In the genomic region with DNA sequence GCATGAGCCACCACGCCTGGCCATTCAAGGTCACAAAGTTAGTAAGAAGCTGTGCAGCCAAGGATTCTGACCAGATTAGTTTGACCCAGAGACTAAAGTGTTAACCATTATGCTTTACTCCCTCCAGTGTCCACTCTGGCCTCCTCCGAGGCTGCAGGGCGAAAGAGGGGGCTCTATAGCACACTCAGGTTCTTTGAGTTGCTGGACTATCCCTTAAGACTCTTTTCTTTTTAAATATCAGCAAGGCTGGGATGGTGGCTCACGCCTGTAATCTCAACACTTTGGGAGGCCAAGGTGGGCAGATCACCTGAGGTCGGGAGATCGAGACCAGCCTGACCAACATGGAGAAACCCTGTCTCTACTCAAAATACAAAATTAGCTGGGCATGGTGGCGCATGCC, we compare ENCODE assay signal across 9 cellular contexts. TPM values are rescaled to one million over a fixed set of nuclear protein-coding genes. Genes with fewer than 3 reads are reported as not detected.
DNase-seq lines count a peak whose midpoint lies in the region; ATAC-seq, FAIRE-seq and TF ChIP-seq lines count a peak whose summit lies in the region.
"Not testable (repeated sequence)": the region's sequence is repeated elsewhere in the genome, so short reads cannot be mapped to it uniquely, and the experiment has no call there.
"Had no signal": no experiment of that assay in that cellular context is flagged by ENCODE, and none has a peak within 500 bp of the region (broad histone marks: within the 10 kb centered on the region; RNA-seq: fewer than 3 reads in every experiment).

No MANE protein-coding gene starts in this region.

- not testable (repeated sequence) for H2AFZ ChIP-seq in HepG2 (ENCODE audit: low read length)

- TF ChIP-seq CTCF in brain (conservative IDR thresholded peaks at IDR 0.05); HepG2 (CRISPR knock-in tag; IDR thresholded peaks at IDR 0.05); nephron (IDR thresholded peaks at IDR 0.05; ENCODE audit: unreplicated experiment in 3 of 3); sigmoid colon (IDR thresholded peaks at IDR 0.05); upper lobe of right lung (IDR thresholded peaks at IDR 0.05): not testable (repeated sequence)

- H3K9me3 ChIP-seq in CD4-positive, CD25-positive, alpha-beta regulatory T cell (ENCODE audit: control insufficient read depth in 2 of 2, low read length in 2 of 2); T-helper 17 cell (ENCODE audit: control insufficient read depth, low read length, poor library complexity, severe bottlenecking); HepG2 (ENCODE audit: low read length); sigmoid colon; upper lobe of right lung: not testable (repeated sequence)

- H3K27me3 Mint-ChIP-seq in CD4-positive, CD25-positive, alpha-beta regulatory T cell; T-helper 17 cell; nephron (ENCODE audit: low read depth): not testable (repeated sequence)
- H3K27me3 Mint-ChIP-seq in brain: peaks cover 13% of the 10 kb centered on the region

- peak overlapping the region in 3 of 4 donors; percentile 11 to 100 (median 97) for H3K4me3 Mint-ChIP-seq in CD4-positive, CD25-positive, alpha-beta regulatory T cell
- H3K4me3 Mint-ChIP-seq in T-helper 17 cell: not testable (repeated sequence)
- H3K4me3 Mint-ChIP-seq in brain: peak overlapping the region in 3 of 5 experiments; percentile 9 to 97 (median 30)
- peak overlapping the region; percentile 32 to 63 (median 50) for H3K4me3 Mint-ChIP-seq in nephron

- in situ Hi-C loops in HepG2 (cut with HindIII; ENCODE audit: extremely low pct_ligation_motif_present, low pct_unique_long_range_greater_than_20kb): not testable (repeated sequence)

- peaks cover 24% of the 10 kb centered on the region for H3K4me1 ChIP-seq in CD4-positive, CD25-positive, alpha-beta regulatory T cell (ENCODE audit: control insufficient read depth, insufficient read depth, low read length, poor library complexity, severe bottlenecking)
- H3K4me1 ChIP-seq in HepG2 (ENCODE audit: insufficient read depth, low read length) (peaks cover 71% of the 10 kb centered on the region), sigmoid colon (peaks cover 0 to 28% (median 16%) of the 10 kb centered on the region in 4 donors), upper lobe of right lung (peaks cover 26% of the 10 kb centered on the region)

- not testable (repeated sequence) for H3K4me2 ChIP-seq in HepG2 (ENCODE audit: low read depth, low read length)

- H3K4me3 ChIP-seq in CD4-positive, CD25-positive, alpha-beta regulatory T cell (ENCODE audit: low read depth, low read length); HepG2 (replicated peaks in 1 of 3; ENCODE audit: insufficient read depth in 1 of 3, low read depth in 2 of 3, low read length in 3 of 3); sigmoid colon; upper lobe of right lung: not testable (repeated sequence)

- H3K36me3 ChIP-seq in CD4-positive, CD25-positive, alpha-beta regulatory T cell (ENCODE audit: control insufficient read depth, insufficient read depth, low read length); HepG2 (replicated peaks in 1 of 2; ENCODE audit: control insufficient read depth in 1 of 2, insufficient read depth in 2 of 2, low read length in 2 of 2): not testable (repeated sequence)
- H3K36me3 ChIP-seq in sigmoid colon (peaks cover 0 to 33% (median 4%) of the 10 kb centered on the region in 4 donors), upper lobe of right lung (peaks cover 11% of the 10 kb centered on the region)

- ATAC-seq in CD4-positive, CD25-positive, alpha-beta regulatory T cell (ENCODE audit: low read depth in 2 of 2); T-helper 17 cell; HepG2; upper lobe of right lung: not testable (repeated sequence)

- not testable (repeated sequence) for H4K20me1 ChIP-seq in HepG2 (ENCODE audit: insufficient read depth, low read length)

- TF ChIP-seq EP300 in HepG2 (IDR thresholded peaks at IDR 0.05; ENCODE audit: low read depth in 2 of 2, low read length in 2 of 2); HepG2 (CRISPR knock-in tag; IDR thresholded peaks at IDR 0.05; ENCODE audit: borderline replicate concordance); sigmoid colon (IDR thresholded peaks at IDR 0.05): not testable (repeated sequence)

- not testable (repeated sequence) for TF ChIP-seq POLR2A in HepG2 (IDR thresholded peaks at IDR 0.05; ENCODE audit: insufficient read depth in 1 of 2, low read depth in 2 of 2, low read length in 2 of 2); sigmoid colon (IDR thresholded peaks at IDR 0.05)

- not testable (repeated sequence) for H3K27ac ChIP-seq in CD4-positive, CD25-positive, alpha-beta regulatory T cell (ENCODE audit: insufficient read depth, low read length, poor library complexity, severe bottlenecking); HepG2 (ENCODE audit: extremely low read length, insufficient read depth, low read length); sigmoid colon; upper lobe of right lung

- CTCF ChIA-PET in HepG2 (lab: Yijun Ruan, JAX; ENCODE audit: low intra/inter-chr PET ratio, low total read pairs): not testable (repeated sequence)

- DNase-seq in CD4-positive, CD25-positive, alpha-beta regulatory T cell; T-helper 17 cell; HepG2 (ENCODE audit: low spot score): not testable (repeated sequence)
- DNase-seq in activated effector memory CD4-positive, alpha-beta T cell treated with anti-CD3 and anti-CD28 coated beads, Interleukin-2, amount 50 U/mL, for 16 hours: peak; percentile 37
- DNase-seq in sigmoid colon (peak; percentile 45), upper lobe of right lung (peak; percentile 30)

- not testable (repeated sequence) for BruUV-seq in HepG2 (replicated peaks; lab: Mats Ljungman, UMichigan)

- WGBS in HepG2 (ENCODE audit: low lambda C conversion rate): 97% methylated on average over 7 of the region's 7 CpGs
- WGBS in sigmoid colon, 2 donors: 94% methylated on average over 7 of the region's 7 CpGs

- intact Hi-C loops in HepG2 (cut with micrococcal nuclease; ENCODE audit: unreplicated experiment); sigmoid colon (cut with DNase I); upper lobe of right lung (cut with DNase I): not testable (repeated sequence)

- peaks cover 27% of the 10 kb centered on the region for H3K79me2 ChIP-seq in HepG2 (ENCODE audit: insufficient read depth, low read length)

- H3K27ac Mint-ChIP-seq in CD4-positive, CD25-positive, alpha-beta regulatory T cell; brain; nephron: not testable (repeated sequence)
- H3K27ac Mint-ChIP-seq in T-helper 17 cell: peak overlapping the region; percentile 34

- H3K4me1 Mint-ChIP-seq in CD4-positive, CD25-positive, alpha-beta regulatory T cell: peaks cover 0 to 40% (median 20%) of the 10 kb centered on the region in 4 donors
- peaks cover 23% of the 10 kb centered on the region for H3K4me1 Mint-ChIP-seq in T-helper 17 cell
- H3K4me1 Mint-ChIP-seq in brain: peaks cover 30% of the 10 kb centered on the region
- peaks cover 20% of the 10 kb centered on the region for H3K4me1 Mint-ChIP-seq in nephron

- H3K36me3 Mint-ChIP-seq in CD4-positive, CD25-positive, alpha-beta regulatory T cell; T-helper 17 cell (ENCODE audit: low read depth): not testable (repeated sequence)
- H3K36me3 Mint-ChIP-seq in brain (peaks cover 13% of the 10 kb centered on the region), nephron (ENCODE audit: low read depth) (peaks cover 11% of the 10 kb centered on the region)

- H3K27me3 ChIP-seq in CD4-positive, CD25-positive, alpha-beta regulatory T cell (ENCODE audit: control insufficient read depth, insufficient read depth, low read length); HepG2 (ENCODE audit: control insufficient read depth in 1 of 2, insufficient read depth in 2 of 2, low read length in 2 of 2); sigmoid colon; upper lobe of right lung: not testable (repeated sequence)

- H3K9ac ChIP-seq in HepG2 (ENCODE audit: insufficient read depth, low read depth, low read length): not testable (repeated sequence)

- H3K9me3 Mint-ChIP-seq in CD4-positive, CD25-positive, alpha-beta regulatory T cell; brain; nephron: not testable (repeated sequence)

- not testable (repeated sequence) for FAIRE-seq in HepG2 (lab: Jason Lieb, UNC)

- not testable (repeated sequence) for TF ChIP-seq RAD21 in HepG2 (CRISPR knock-in tag; IDR thresholded peaks at IDR 0.05)

- POLR2A ChIA-PET in HepG2 (lab: Yijun Ruan, JAX): not testable (repeated sequence)

RNA-seq across cellular contexts. Expression of a gene that starts 2.4 kb away (rescaled TPM):
- 6.1 TPM for total RNA-seq in CD4-positive, CD25-positive, alpha-beta regulatory T cell
- polyA plus RNA-seq in CD4-positive, CD25-positive, alpha-beta regulatory T cell: 10 to 100 TPM in 2 of 4 donors, 1 to 10 TPM in 2; 7.6 to 12.3 (median 9.7) TPM
- total RNA-seq in T-helper 17 cell (1 to 10 TPM; 5.1 to 7.4 TPM), HepG2 (2016; rRNA removed; fragmentation: Illumina TruSeq; extraction: Trizol) (10.3 and 18.7 TPM in 2 replicates), sigmoid colon (10 to 100 TPM in 1 of 4 donors, 1 to 10 TPM in 3; 6.2 to 11.4 (median 9.3) TPM), upper lobe of right lung (15.5 TPM)
- polyA plus RNA-seq in brain (ENCODE audit: insufficient read depth, low read depth, low replicate concordance) (10.5 TPM), HepG2 (2011; rRNA removed) (15.4 and 19.2 TPM in 2 replicates), sigmoid colon (10 to 100 TPM in 1 of 3 donors, 1 to 10 TPM in 2; 2.4 to 11.1 (median 3.5) TPM)
- 3.1 and 3.7 TPM in 2 replicates for total RNA-seq in HepG2 (2016; cell fraction: cytosol; rRNA removed; fragmentation: Illumina TruSeq; extraction: Trizol; ENCODE audit: low read depth)
- total RNA-seq in HepG2 (2016; cell fraction: insoluble cytoplasmic fraction; rRNA removed; fragmentation: Illumina TruSeq; extraction: Trizol): 11.0 and 19.4 TPM in 2 replicates
- total RNA-seq in HepG2 (2016; cell fraction: membrane; rRNA removed; fragmentation: Illumina TruSeq; extraction: Trizol): 7.5 and 9.2 TPM in 2 replicates
- total RNA-seq in HepG2 (2016; cell fraction: nucleus; rRNA removed; fragmentation: Illumina TruSeq; extraction: Trizol): 18.0 and 18.2 TPM in 2 replicates
- polyA plus RNA-seq in HepG2 (2011; cell fraction: cytosol; rRNA removed): 20.0 and 23.0 TPM in 2 replicates
- 7.1 TPM in 2 replicates for polyA plus RNA-seq in HepG2 (2011; cell fraction: nucleus; rRNA removed)
- 10.1 and 10.3 TPM in 2 replicates for polyA plus RNA-seq in HepG2 (2012)
- polyA plus RNA-seq in HepG2 (2016; cell fraction: cytosol; fragmentation: Illumina TruSeq; extraction: Trizol; ENCODE audit: low read depth): 2.6 and 4.0 TPM in 2 replicates
- 10.6 and 11.1 TPM in 2 replicates for polyA plus RNA-seq in HepG2 (2016; cell fraction: insoluble cytoplasmic fraction; fragmentation: Illumina TruSeq; extraction: Trizol; ENCODE audit: low read depth)
- polyA plus RNA-seq in HepG2 (2016; cell fraction: membrane; fragmentation: Illumina TruSeq; extraction: Trizol; ENCODE audit: low read depth): 5.2 and 6.9 TPM in 2 replicates
- polyA plus RNA-seq in HepG2 (2016; cell fraction: nucleus; fragmentation: Illumina TruSeq; extraction: Trizol; ENCODE audit: insufficient read depth, low read depth): 23.1 and 24.2 TPM in 2 replicates
- 61.1 and 98.9 TPM in 2 replicates for polyA minus RNA-seq in HepG2 (2011; rRNA and poly(A)+ RNA removed; ENCODE audit: low replicate concordance)
- polyA minus RNA-seq in HepG2 (2011; cell fraction: cytosol; rRNA and poly(A)+ RNA removed): 10.9 and 12.8 TPM in 2 replicates
- 16.7 and 17.8 TPM in 2 replicates for polyA minus RNA-seq in HepG2 (2011; cell fraction: nucleus; rRNA and poly(A)+ RNA removed)

RNA-seq across cellular contexts. Expression of a gene that starts 2.5 kb away (rescaled TPM):
- 74.3 TPM for total RNA-seq in CD4-positive, CD25-positive, alpha-beta regulatory T cell
- polyA plus RNA-seq in CD4-positive, CD25-positive, alpha-beta regulatory T cell: 10 to 100 TPM; 20.8 to 23.4 (median 21.8) TPM
- total RNA-seq in T-helper 17 cell: 10 to 100 TPM; 62.2 to 75.1 TPM
- polyA plus RNA-seq in brain (ENCODE audit: insufficient read depth, low read depth, low replicate concordance): 78.9 TPM
- total RNA-seq in HepG2 (2016; rRNA removed; fragmentation: Illumina TruSeq; extraction: Trizol): 38.5 and 54.1 TPM in 2 replicates
- total RNA-seq in HepG2 (2016; cell fraction: cytosol; rRNA removed; fragmentation: Illumina TruSeq; extraction: Trizol; ENCODE audit: low read depth): 8.2 and 12.6 TPM in 2 replicates
- total RNA-seq in HepG2 (2016; cell fraction: insoluble cytoplasmic fraction; rRNA removed; fragmentation: Illumina TruSeq; extraction: Trizol): 35.5 and 47.1 TPM in 2 replicates
- 10.3 and 12.4 TPM in 2 replicates for total RNA-seq in HepG2 (2016; cell fraction: membrane; rRNA removed; fragmentation: Illumina TruSeq; extraction: Trizol)
- 52.4 and 56.0 TPM in 2 replicates for total RNA-seq in HepG2 (2016; cell fraction: nucleus; rRNA removed; fragmentation: Illumina TruSeq; extraction: Trizol)
- polyA plus RNA-seq in HepG2 (2011; rRNA removed): 28.0 and 31.5 TPM in 2 replicates
- 30.7 and 31.2 TPM in 2 replicates for polyA plus RNA-seq in HepG2 (2011; cell fraction: cytosol; rRNA removed)
- 80.5 and 92.3 TPM in 2 replicates for polyA plus RNA-seq in HepG2 (2011; cell fraction: nucleus; rRNA removed)
- polyA plus RNA-seq in HepG2 (2012): 31.1 and 32.6 TPM in 2 replicates
- polyA plus RNA-seq in HepG2 (2016; cell fraction: cytosol; fragmentation: Illumina TruSeq; extraction: Trizol; ENCODE audit: low read depth): 1.6 and 2.1 TPM in 2 replicates
- 27.2 and 38.0 TPM in 2 replicates for polyA plus RNA-seq in HepG2 (2016; cell fraction: insoluble cytoplasmic fraction; fragmentation: Illumina TruSeq; extraction: Trizol; ENCODE audit: low read depth)
- polyA plus RNA-seq in HepG2 (2016; cell fraction: membrane; fragmentation: Illumina TruSeq; extraction: Trizol; ENCODE audit: low read depth): 3.8 and 4.7 TPM in 2 replicates
- polyA plus RNA-seq in HepG2 (2016; cell fraction: nucleus; fragmentation: Illumina TruSeq; extraction: Trizol; ENCODE audit: insufficient read depth, low read depth): 55.8 and 60.8 TPM in 2 replicates
- 177 and 560 TPM in 2 replicates for polyA minus RNA-seq in HepG2 (2011; rRNA and poly(A)+ RNA removed; ENCODE audit: low replicate concordance)
- 51.6 and 71.1 TPM in 2 replicates for polyA minus RNA-seq in HepG2 (2011; cell fraction: cytosol; rRNA and poly(A)+ RNA removed)
- polyA minus RNA-seq in HepG2 (2011; cell fraction: nucleus; rRNA and poly(A)+ RNA removed): 71.8 and 93.1 TPM in 2 replicates
- total RNA-seq in sigmoid colon: 10 to 100 TPM; 16.6 to 28.8 (median 24.6) TPM
- 10 to 100 TPM in 1 of 3 donors, 1 to 10 TPM in 2; 3.7 to 21.3 (median 5.4) TPM for polyA plus RNA-seq in sigmoid colon
- 49.6 TPM for total RNA-seq in upper lobe of right lung

RNA-seq across cellular contexts. Expression of a gene that starts 24.2 kb away (rescaled TPM):
- total RNA-seq in CD4-positive, CD25-positive, alpha-beta regulatory T cell: 0.52 TPM
- under 1 TPM in 2 of 4 donors, not detected in 2; 0.40 to 0.60 TPM for polyA plus RNA-seq in CD4-positive, CD25-positive, alpha-beta regulatory T cell
- under 1 TPM in 1 of 2 donors, not detected in 1; 0.45 TPM for total RNA-seq in T-helper 17 cell
- polyA plus RNA-seq in brain (ENCODE audit: insufficient read depth, low read depth, low replicate concordance): 14.9 TPM
- 10.6 and 12.3 TPM in 2 replicates for total RNA-seq in HepG2 (2016; rRNA removed; fragmentation: Illumina TruSeq; extraction: Trizol)
- total RNA-seq in HepG2 (2016; cell fraction: cytosol; rRNA removed; fragmentation: Illumina TruSeq; extraction: Trizol; ENCODE audit: low read depth): 3.5 and 4.7 TPM in 2 replicates
- total RNA-seq in HepG2 (2016; cell fraction: insoluble cytoplasmic fraction; rRNA removed; fragmentation: Illumina TruSeq; extraction: Trizol): 10.3 and 13.2 TPM in 2 replicates
- total RNA-seq in HepG2 (2016; cell fraction: membrane; rRNA removed; fragmentation: Illumina TruSeq; extraction: Trizol): 4.2 and 5.2 TPM in 2 replicates
- total RNA-seq in HepG2 (2016; cell fraction: nucleus; rRNA removed; fragmentation: Illumina TruSeq; extraction: Trizol): 5.8 and 8.2 TPM in 2 replicates
- 19.6 and 25.3 TPM in 2 replicates for polyA plus RNA-seq in HepG2 (2011; rRNA removed)
- 12.8 and 20.7 TPM in 2 replicates for polyA plus RNA-seq in HepG2 (2011; cell fraction: cytosol; rRNA removed)
- polyA plus RNA-seq in HepG2 (2011; cell fraction: nucleus; rRNA removed): 28.7 and 34.3 TPM in 2 replicates
- polyA plus RNA-seq in HepG2 (2012): 9.6 and 13.5 TPM in 2 replicates
- 7.3 and 8.5 TPM in 2 replicates for polyA plus RNA-seq in HepG2 (2016; cell fraction: cytosol; fragmentation: Illumina TruSeq; extraction: Trizol; ENCODE audit: low read depth)
- 21.0 and 23.6 TPM in 2 replicates for polyA plus RNA-seq in HepG2 (2016; cell fraction: insoluble cytoplasmic fraction; fragmentation: Illumina TruSeq; extraction: Trizol; ENCODE audit: low read depth)
- polyA plus RNA-seq in HepG2 (2016; cell fraction: membrane; fragmentation: Illumina TruSeq; extraction: Trizol; ENCODE audit: low read depth): 8.2 and 8.9 TPM in 2 replicates
- polyA plus RNA-seq in HepG2 (2016; cell fraction: nucleus; fragmentation: Illumina TruSeq; extraction: Trizol; ENCODE audit: insufficient read depth, low read depth): 16.5 and 23.5 TPM in 2 replicates
- 0.89 and 32.1 TPM in 2 replicates for polyA minus RNA-seq in HepG2 (2011; rRNA and poly(A)+ RNA removed; ENCODE audit: low replicate concordance)
- 12.7 and 13.2 TPM in 2 replicates for polyA minus RNA-seq in HepG2 (2011; cell fraction: cytosol; rRNA and poly(A)+ RNA removed)
- 10.7 and 15.2 TPM in 2 replicates for polyA minus RNA-seq in HepG2 (2011; cell fraction: nucleus; rRNA and poly(A)+ RNA removed)
- 10 to 100 TPM; 15.5 to 30.5 (median 20.1) TPM for total RNA-seq in sigmoid colon
- polyA plus RNA-seq in sigmoid colon: 10 to 100 TPM in 1 of 3 donors, 1 to 10 TPM in 2; 1.6 to 13.2 (median 8.1) TPM
- total RNA-seq in upper lobe of right lung: 46.5 TPM
- total RNA-seq: A172 had no signal
